ENCODE assay signal across 2 cellular contexts in the genomic region with DNA sequence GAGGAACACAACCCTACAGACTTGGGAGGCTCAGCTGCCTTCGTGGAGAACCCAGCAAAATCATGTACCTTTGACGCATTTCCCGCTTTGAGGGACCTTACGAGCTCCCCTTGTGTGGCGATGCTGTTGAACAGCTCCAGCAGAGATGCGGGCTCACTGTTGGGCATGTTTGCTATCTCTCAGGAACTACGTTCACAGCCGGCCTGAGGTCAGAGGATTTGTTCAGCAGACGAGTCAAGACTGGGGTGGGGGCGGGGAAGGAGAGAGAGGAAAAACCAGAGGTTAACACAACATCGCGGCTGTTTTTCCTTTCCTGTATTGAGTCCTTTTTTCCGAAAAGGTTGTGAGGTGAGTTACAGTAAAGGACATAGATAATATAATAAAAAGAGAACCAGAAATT.
TF ChIP-seq lines count a peak whose summit lies in the region.

No MANE protein-coding gene starts in this region.

TF ChIP-seq in liver, 16 proteins besides CTCF, POLR2A, EP300 and RAD21:
- peak; percentile 52 for TF ChIP-seq NR2F2 (IDR thresholded peaks at IDR 0.05)
- TF ChIP-seq, protein P1, sequence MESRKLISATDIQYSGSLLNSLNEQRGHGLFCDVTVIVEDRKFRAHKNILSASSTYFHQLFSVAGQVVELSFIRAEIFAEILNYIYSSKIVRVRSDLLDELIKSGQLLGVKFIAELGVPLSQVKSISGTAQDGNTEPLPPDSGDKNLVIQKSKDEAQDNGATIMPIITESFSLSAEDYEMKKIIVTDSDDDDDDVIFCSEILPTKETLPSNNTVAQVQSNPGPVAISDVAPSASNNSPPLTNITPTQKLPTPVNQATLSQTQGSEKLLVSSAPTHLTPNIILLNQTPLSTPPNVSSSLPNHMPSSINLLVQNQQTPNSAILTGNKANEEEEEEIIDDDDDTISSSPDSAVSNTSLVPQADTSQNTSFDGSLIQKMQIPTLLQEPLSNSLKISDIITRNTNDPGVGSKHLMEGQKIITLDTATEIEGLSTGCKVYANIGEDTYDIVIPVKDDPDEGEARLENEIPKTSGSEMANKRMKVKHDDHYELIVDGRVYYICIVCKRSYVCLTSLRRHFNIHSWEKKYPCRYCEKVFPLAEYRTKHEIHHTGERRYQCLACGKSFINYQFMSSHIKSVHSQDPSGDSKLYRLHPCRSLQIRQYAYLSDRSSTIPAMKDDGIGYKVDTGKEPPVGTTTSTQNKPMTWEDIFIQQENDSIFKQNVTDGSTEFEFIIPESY (IDR thresholded peaks at IDR 0.05), result no peak

TF ChIP-seq in HepG2, 621 proteins besides CTCF, POLR2A, EP300 and RAD21:
- TF ChIP-seq TOPORS (CRISPR knock-in tag; IDR thresholded peaks at IDR 0.05), result no peak
- no peak for TF ChIP-seq RFXAP (CRISPR knock-in tag; IDR thresholded peaks at IDR 0.05; ENCODE audit: borderline replicate concordance)
- no peak for TF ChIP-seq MTA1 (CRISPR knock-in tag; IDR thresholded peaks at IDR 0.05; ENCODE audit: borderline replicate concordance)
- no peak for TF ChIP-seq ZNF614 (CRISPR knock-in tag; IDR thresholded peaks at IDR 0.05; ENCODE audit: borderline replicate concordance)
- no peak for TF ChIP-seq PRPF4 (IDR thresholded peaks at IDR 0.05; ENCODE audit: low read depth, low read length, poor library complexity, severe bottlenecking)
- TF ChIP-seq NRL (CRISPR knock-in tag; IDR thresholded peaks at IDR 0.05; ENCODE audit: borderline replicate concordance), result no peak
- no peak for TF ChIP-seq HMGA1 (CRISPR knock-in tag; conservative IDR thresholded peaks at IDR 0.05)
- TF ChIP-seq ZNF883 (CRISPR knock-in tag; IDR thresholded peaks at IDR 0.05; ENCODE audit: not compliant biosample characterization), result no peak
- no peak for TF ChIP-seq ZNF775 (CRISPR knock-in tag; IDR thresholded peaks at IDR 0.05; ENCODE audit: borderline replicate concordance)
- TF ChIP-seq, protein P2, sequence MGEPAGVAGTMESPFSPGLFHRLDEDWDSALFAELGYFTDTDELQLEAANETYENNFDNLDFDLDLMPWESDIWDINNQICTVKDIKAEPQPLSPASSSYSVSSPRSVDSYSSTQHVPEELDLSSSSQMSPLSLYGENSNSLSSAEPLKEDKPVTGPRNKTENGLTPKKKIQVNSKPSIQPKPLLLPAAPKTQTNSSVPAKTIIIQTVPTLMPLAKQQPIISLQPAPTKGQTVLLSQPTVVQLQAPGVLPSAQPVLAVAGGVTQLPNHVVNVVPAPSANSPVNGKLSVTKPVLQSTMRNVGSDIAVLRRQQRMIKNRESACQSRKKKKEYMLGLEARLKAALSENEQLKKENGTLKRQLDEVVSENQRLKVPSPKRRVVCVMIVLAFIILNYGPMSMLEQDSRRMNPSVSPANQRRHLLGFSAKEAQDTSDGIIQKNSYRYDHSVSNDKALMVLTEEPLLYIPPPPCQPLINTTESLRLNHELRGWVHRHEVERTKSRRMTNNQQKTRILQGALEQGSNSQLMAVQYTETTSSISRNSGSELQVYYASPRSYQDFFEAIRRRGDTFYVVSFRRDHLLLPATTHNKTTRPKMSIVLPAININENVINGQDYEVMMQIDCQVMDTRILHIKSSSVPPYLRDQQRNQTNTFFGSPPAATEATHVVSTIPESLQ (CRISPR knock-in tag; conservative IDR thresholded peaks at IDR 0.05), result no peak
- TF ChIP-seq, protein P3, sequence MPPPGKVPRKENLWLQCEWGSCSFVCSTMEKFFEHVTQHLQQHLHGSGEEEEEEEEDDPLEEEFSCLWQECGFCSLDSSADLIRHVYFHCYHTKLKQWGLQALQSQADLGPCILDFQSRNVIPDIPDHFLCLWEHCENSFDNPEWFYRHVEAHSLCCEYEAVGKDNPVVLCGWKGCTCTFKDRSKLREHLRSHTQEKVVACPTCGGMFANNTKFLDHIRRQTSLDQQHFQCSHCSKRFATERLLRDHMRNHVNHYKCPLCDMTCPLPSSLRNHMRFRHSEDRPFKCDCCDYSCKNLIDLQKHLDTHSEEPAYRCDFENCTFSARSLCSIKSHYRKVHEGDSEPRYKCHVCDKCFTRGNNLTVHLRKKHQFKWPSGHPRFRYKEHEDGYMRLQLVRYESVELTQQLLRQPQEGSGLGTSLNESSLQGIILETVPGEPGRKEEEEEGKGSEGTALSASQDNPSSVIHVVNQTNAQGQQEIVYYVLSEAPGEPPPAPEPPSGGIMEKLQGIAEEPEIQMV (CRISPR knock-in tag; IDR thresholded peaks at IDR 0.05; ENCODE audit: low read depth), result no peak
- no peak for TF ChIP-seq ZBTB38 (CRISPR knock-in tag; IDR thresholded peaks at IDR 0.05)
- no peak for TF ChIP-seq ZFYVE20 (CRISPR knock-in tag; IDR thresholded peaks at IDR 0.05; ENCODE audit: borderline replicate concordance, low read depth)
